In the genomic region with DNA sequence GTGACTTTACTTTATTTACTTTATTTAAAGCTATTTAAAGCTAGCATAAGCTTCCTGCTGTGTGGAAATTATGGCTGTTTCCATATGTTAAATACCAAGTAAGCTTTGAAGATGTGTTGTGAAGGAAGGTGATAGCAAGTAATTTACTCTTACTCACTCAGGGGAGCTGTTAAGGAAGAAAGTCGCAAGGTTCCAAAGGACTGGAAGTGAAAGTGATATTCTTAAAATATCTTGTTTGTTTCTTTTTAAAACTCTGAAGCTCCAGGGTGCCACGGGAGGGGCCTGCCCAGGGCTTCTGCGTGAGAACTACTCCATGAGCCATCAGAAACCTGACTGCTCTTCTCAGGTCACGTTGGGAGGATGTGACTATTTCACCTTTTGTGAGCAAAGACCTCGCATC, we compare ENCODE assay signal across 11 cellular contexts.
DNase-seq lines count a peak whose midpoint lies in the region; ATAC-seq and TF ChIP-seq lines count a peak whose summit lies in the region.
"Had no signal": no experiment of that assay in that cellular context is flagged by ENCODE, and none has a peak within 500 bp of the region (broad histone marks: within the 10 kb centered on the region; RNA-seq: fewer than 3 reads in every experiment).

No MANE protein-coding gene starts in this region.

- peak overlapping the region; percentile 98 for H3K27ac Mint-ChIP-seq in Calu3 (ENCODE audit: unreplicated experiment)
- peak overlapping the region in 1 of 2 donors; percentile 20 for H3K27ac Mint-ChIP-seq in activated naive CD4-positive, alpha-beta T cell treated with anti-CD3 and anti-CD28 coated beads, Interleukin-2, amount 50 U/mL, for 72 hours
- peak overlapping the region in 3 of 6 donors; percentile 6 to 84 (median 41) for H3K27ac Mint-ChIP-seq in naive B cell

- H3K27me3 Mint-ChIP-seq in Calu3 (ENCODE audit: unreplicated experiment) (no peaks in the 10 kb centered on the region), naive B cell (peaks cover 0 to 5% (median 0%) of the 10 kb centered on the region in 3 donors)

- intact Hi-C loops in Calu3 (cut with micrococcal nuclease; ENCODE audit: unreplicated experiment) = loop anchor here (10.0 kb wide), 2 partner anchors 272 to 432 kb away; a partner anchor contains a TSS
- intact Hi-C loops in A673 (cut with micrococcal nuclease; ENCODE audit: unreplicated experiment) = no loop called here

- H3K27ac ChIP-seq in A673 (ENCODE audit: low read depth, low read length, poor library complexity, severe bottlenecking) = no peak overlapping the region

- POLR2A ChIA-PET in A673 (lab: Charles Lee; ENCODE audit: low non-redundant PET) = interaction anchor here (0.6 to 0.7 kb wide), 2 partner anchors 16 to 77 kb away, joined by 3 to 4 read pairs; no protein-coding TSS in a partner anchor

- no peaks in the 10 kb centered on the region for H3K36me3 ChIP-seq in A673 (ENCODE audit: insufficient read depth, low read length, poor library complexity, severe bottlenecking)
- H3K36me3 ChIP-seq: pancreas had no signal

- no peak overlapping the region for H3K4me3 ChIP-seq in A673 (ENCODE audit: low read depth, low read length, poor library complexity, severe bottlenecking)
- H3K4me3 ChIP-seq: pancreas had no signal

- no peaks in the 10 kb centered on the region for H3K9me3 ChIP-seq in A673 (ENCODE audit: low read depth, low read length, poor library complexity, severe bottlenecking)
- H3K9me3 ChIP-seq: pancreas had no signal

- H3K27me3 ChIP-seq in A673 (replicated peaks; ENCODE audit: insufficient read depth, low read depth, low read length, poor library complexity) = no peaks in the 10 kb centered on the region
- H3K27me3 ChIP-seq: pancreas had no signal

- peak; percentile 61 to 68 for ATAC-seq in activated naive CD4-positive, alpha-beta T cell treated with anti-CD3 and anti-CD28 coated beads, Interleukin-2, amount 50 U/mL, for 72 hours
- ATAC-seq in naive B cell (ENCODE audit: low read depth in 2 of 2) = peak; percentile 38 to 47
- ATAC-seq in SK-N-SH treated with all-trans-retinoic acid at 6 μM for 48 hours = no peak
- no peak for ATAC-seq in HG02973 (IDR thresholded peaks at IDR 0.05; ENCODE audit: unreplicated experiment)
- ATAC-seq: pancreas had no signal

- H3K4me1 Mint-ChIP-seq in Calu3 (ENCODE audit: low read depth, unreplicated experiment) = peaks cover 73% of the 10 kb centered on the region
- peaks cover 14 to 28% (median 22%) of the 10 kb centered on the region in 3 donors for H3K4me1 Mint-ChIP-seq in naive B cell

- TF ChIP-seq CTCF in Calu3 (IDR thresholded peaks at IDR 0.05; ENCODE audit: unreplicated experiment) (no peak), GM20000 (IDR thresholded peaks at IDR 0.05; ENCODE audit: extremely low read depth, missing control alignments) (no peak), A673 (conservative IDR thresholded peaks at IDR 0.05; ENCODE audit: low read depth, low read length) (no peak)

- no peak for DNase-seq in Calu3
- DNase-seq in GM20000 (ENCODE audit: low spot score) = peak; percentile 18
- DNase-seq in activated naive CD4-positive, alpha-beta T cell treated with anti-CD3 and anti-CD28 coated beads, Interleukin-2, amount 50 U/mL, for 72 hours (ENCODE audit: low spot score in 2 of 2) = no peak
- no peak for DNase-seq in naive B cell
- DNase-seq in NCI-H2171 treated with DMSO at 0.1 percent for 48 hours (lab: John Stamatoyannopoulos, UW) = no peak
- no peak for DNase-seq in A673 (ENCODE audit: low spot score)
- DNase-seq: DMS79 treated with DMSO at 0.1 percent for 48 hours; effector CD8-positive, alpha-beta T cell; pancreas had no signal

- peaks cover 40% of the 10 kb centered on the region for H3K36me3 Mint-ChIP-seq in Calu3 (ENCODE audit: insufficient read depth, unreplicated experiment)
- H3K36me3 Mint-ChIP-seq in activated naive CD4-positive, alpha-beta T cell treated with anti-CD3 and anti-CD28 coated beads, Interleukin-2, amount 50 U/mL, for 72 hours = no peaks in the 10 kb centered on the region
- no peaks in the 10 kb centered on the region for H3K36me3 Mint-ChIP-seq in naive B cell

- CTCF ChIA-PET in Calu3 (lab: Charles Lee) = no interaction called here
- CTCF ChIA-PET in A673 (lab: Charles Lee) = no interaction called here

- H3K4me1 ChIP-seq in A673 (ENCODE audit: insufficient read depth, low read length, poor library complexity, severe bottlenecking) = peaks cover 4% of the 10 kb centered on the region

- H3K9me3 Mint-ChIP-seq in Calu3 (ENCODE audit: low read depth, unreplicated experiment) (no peaks in the 10 kb centered on the region), naive B cell (no peaks in the 10 kb centered on the region)
- H3K9me3 Mint-ChIP-seq in activated naive CD4-positive, alpha-beta T cell treated with anti-CD3 and anti-CD28 coated beads, Interleukin-2, amount 50 U/mL, for 72 hours = no peaks in the 10 kb centered on the region

- no TSS peak for BruUV-seq in Calu3 (replicated peaks; lab: Mats Ljungman, UMichigan)
- no TSS peak for BruUV-seq in A673 (replicated peaks; lab: Mats Ljungman, UMichigan)

- H3K4me3 Mint-ChIP-seq in Calu3 (ENCODE audit: low read depth, unreplicated experiment) = no peak overlapping the region
- peak overlapping the region in 2 of 8 donors; percentile 22 to 45 for H3K4me3 Mint-ChIP-seq in naive B cell

TF ChIP-seq in SK-N-SH treated with all-trans-retinoic acid at 6 μM for 48 hours, 23 proteins besides CTCF, POLR2A, EP300 and RAD21:
- TF ChIP-seq SNAI2 (CRISPR knock-in tag; IDR thresholded peaks at IDR 0.05) (no peak), OSR1 (CRISPR knock-in tag; IDR thresholded peaks at IDR 0.05) (no peak), PPARA (CRISPR knock-in tag; IDR thresholded peaks at IDR 0.05; ENCODE audit: borderline replicate concordance) (no peak), BACH2 (CRISPR knock-in tag; IDR thresholded peaks at IDR 0.05; ENCODE audit: borderline replicate concordance) (no peak), CSDC2 (CRISPR knock-in tag; IDR thresholded peaks at IDR 0.05) (no peak), ZFP30 (CRISPR knock-in tag; IDR thresholded peaks at IDR 0.05) (no peak), ZNF70 (CRISPR knock-in tag; IDR thresholded peaks at IDR 0.05) (no peak), TOX (CRISPR knock-in tag; IDR thresholded peaks at IDR 0.05; ENCODE audit: borderline replicate concordance) (no peak), ZNF8 (CRISPR knock-in tag; IDR thresholded peaks at IDR 0.05) (no peak), ARNTL (CRISPR knock-in tag; IDR thresholded peaks at IDR 0.05; ENCODE audit: borderline replicate concordance, low read depth) (no peak)
- TF ChIP-seq, protein P1, sequence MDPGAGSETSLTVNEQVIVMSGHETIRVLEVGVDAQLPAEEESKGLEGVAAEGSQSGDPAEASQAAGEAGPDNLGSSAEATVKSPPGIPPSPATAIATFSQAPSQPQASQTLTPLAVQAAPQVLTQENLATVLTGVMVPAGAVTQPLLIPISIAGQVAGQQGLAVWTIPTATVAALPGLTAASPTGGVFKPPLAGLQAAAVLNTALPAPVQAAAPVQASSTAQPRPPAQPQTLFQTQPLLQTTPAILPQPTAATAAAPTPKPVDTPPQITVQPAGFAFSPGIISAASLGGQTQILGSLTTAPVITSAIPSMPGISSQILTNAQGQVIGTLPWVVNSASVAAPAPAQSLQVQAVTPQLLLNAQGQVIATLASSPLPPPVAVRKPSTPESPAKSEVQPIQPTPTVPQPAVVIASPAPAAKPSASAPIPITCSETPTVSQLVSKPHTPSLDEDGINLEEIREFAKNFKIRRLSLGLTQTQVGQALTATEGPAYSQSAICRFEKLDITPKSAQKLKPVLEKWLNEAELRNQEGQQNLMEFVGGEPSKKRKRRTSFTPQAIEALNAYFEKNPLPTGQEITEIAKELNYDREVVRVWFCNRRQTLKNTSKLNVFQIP (CRISPR knock-in tag; IDR thresholded peaks at IDR 0.05; ENCODE audit: borderline replicate concordance, low read depth) = no peak
- TF ChIP-seq, protein P2, sequence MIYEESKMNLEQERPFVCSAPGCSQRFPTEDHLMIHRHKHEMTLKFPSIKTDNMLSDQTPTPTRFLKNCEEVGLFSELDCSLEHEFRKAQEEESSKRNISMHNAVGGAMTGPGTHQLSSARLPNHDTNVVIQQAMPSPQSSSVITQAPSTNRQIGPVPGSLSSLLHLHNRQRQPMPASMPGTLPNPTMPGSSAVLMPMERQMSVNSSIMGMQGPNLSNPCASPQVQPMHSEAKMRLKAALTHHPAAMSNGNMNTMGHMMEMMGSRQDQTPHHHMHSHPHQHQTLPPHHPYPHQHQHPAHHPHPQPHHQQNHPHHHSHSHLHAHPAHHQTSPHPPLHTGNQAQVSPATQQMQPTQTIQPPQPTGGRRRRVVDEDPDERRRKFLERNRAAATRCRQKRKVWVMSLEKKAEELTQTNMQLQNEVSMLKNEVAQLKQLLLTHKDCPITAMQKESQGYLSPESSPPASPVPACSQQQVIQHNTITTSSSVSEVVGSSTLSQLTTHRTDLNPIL (CRISPR knock-in tag; IDR thresholded peaks at IDR 0.05; ENCODE audit: low read depth) = no peak
- TF ChIP-seq, protein P3, sequence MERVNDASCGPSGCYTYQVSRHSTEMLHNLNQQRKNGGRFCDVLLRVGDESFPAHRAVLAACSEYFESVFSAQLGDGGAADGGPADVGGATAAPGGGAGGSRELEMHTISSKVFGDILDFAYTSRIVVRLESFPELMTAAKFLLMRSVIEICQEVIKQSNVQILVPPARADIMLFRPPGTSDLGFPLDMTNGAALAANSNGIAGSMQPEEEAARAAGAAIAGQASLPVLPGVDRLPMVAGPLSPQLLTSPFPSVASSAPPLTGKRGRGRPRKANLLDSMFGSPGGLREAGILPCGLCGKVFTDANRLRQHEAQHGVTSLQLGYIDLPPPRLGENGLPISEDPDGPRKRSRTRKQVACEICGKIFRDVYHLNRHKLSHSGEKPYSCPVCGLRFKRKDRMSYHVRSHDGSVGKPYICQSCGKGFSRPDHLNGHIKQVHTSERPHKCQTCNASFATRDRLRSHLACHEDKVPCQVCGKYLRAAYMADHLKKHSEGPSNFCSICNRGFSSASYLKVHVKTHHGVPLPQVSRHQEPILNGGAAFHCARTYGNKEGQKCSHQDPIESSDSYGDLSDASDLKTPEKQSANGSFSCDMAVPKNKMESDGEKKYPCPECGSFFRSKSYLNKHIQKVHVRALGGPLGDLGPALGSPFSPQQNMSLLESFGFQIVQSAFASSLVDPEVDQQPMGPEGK (CRISPR knock-in tag; IDR thresholded peaks at IDR 0.05; ENCODE audit: borderline replicate concordance) = no peak

Comparison
In these comparisons a context has a peak if more than half of its experiments do, and no peak if none do; other contexts are left out.
1. ATAC-seq: peak in activated naive CD4-positive, alpha-beta T cell treated with anti-CD3 and anti-CD28 coated beads, Interleukin-2, amount 50 U/mL, for 72 hours (2 of 2) and naive B cell (2 of 2); none in SK-N-SH treated with all-trans-retinoic acid at 6 μM for 48 hours (single experiment) and HG02973 (single experiment).